Comparison of ENCODE assay signal across 1 cellular context in the genomic region with DNA sequence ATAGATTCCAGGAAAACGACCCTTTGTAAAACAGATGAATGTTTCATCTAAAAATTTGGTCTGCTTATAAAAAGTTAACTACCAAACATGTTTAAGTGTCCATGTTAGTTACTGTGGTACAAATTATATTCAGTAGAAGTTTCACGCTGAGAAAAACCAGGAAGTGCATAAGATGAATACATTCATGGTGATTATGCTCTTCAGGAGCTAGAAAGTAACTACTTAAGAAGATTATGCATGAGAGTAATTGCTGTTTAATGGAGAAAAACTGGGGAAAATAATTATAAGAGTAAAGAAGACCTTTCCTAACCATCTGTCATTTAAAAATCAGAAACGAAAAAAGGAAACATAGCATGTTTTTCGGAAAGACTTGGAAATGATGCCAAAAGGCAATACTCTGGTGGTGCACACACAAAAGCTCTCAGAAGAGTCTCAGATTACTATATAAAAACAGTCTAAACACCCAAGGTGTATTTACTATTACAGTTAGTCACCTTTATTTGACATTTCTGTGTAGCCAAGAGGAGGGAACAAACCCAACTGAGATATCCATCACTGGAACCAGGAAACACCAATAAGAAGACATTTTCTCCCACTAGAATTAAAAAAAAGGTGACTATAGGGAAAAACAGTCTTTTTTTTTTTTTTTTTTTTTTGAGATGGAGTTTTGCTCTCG.
TF ChIP-seq lines count a peak whose summit lies in the region.

No MANE protein-coding gene starts in this region.

TF ChIP-seq in SK-N-SH, 30 proteins besides CTCF, POLR2A, EP300 and RAD21:
- no peak for TF ChIP-seq TCF12 (IDR thresholded peaks at IDR 0.05)
- TF ChIP-seq CHD2 (IDR thresholded peaks at IDR 0.05; ENCODE audit: low read length, partially characterized antibody) = no peak
